Comparison of ENCODE assay signal across 1 cellular context in the genomic region with DNA sequence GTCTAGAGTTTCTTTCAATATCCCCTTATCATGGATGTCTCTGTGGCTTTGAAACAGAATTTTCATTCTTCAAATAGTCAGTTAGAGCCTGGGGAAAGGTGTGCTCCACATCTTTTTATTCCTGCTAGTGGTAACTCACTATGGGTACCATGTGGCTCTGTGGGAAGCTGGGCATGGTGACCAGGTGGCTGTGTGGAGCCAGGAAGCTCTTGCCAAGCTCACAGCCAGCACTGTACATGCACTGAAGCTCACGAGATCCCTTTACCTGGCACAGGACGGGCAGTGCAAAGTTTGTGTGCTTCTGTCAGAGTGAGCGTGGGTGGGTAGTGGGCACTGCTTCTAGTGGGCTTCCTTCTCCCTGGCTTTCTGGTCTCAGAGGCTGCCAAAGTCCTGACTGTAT.
TF ChIP-seq lines count a peak whose summit lies in the region.

No MANE protein-coding gene starts in this region.

TF ChIP-seq in IMR-90, 13 proteins besides CTCF, POLR2A, EP300 and RAD21:
- TF ChIP-seq FOS (IDR thresholded peaks at IDR 0.05; ENCODE audit: low read depth, low read length) (no peak), NFE2L2 (IDR thresholded peaks at IDR 0.05; ENCODE audit: low read depth, low read length) (no peak), RCOR1 (IDR thresholded peaks at IDR 0.05; ENCODE audit: insufficient replicate concordance, low read length) (no peak), SMC3 (IDR thresholded peaks at IDR 0.05; ENCODE audit: low read depth, low read length) (no peak), RFX5 (IDR thresholded peaks at IDR 0.05; ENCODE audit: low read depth, low read length) (no peak), CEBPB (IDR thresholded peaks at IDR 0.05; ENCODE audit: low read depth, low read length) (no peak)
